1 cellular context compared by ENCODE assay signal in genomic region chr5:111932628-111933027, GRCh38.
TF ChIP-seq lines count a peak whose summit lies in the region.

No MANE protein-coding gene starts in this region.

TF ChIP-seq in IMR-90, 13 proteins besides CTCF, POLR2A, EP300 and RAD21 (continued from another document):
- TF ChIP-seq CHD1 (IDR thresholded peaks at IDR 0.05; ENCODE audit: low read depth, low read length) (no peak), MXI1 (IDR thresholded peaks at IDR 0.05; ENCODE audit: borderline replicate concordance, low read depth, low read length) (no peak), CEBPB (IDR thresholded peaks at IDR 0.05; ENCODE audit: low read depth, low read length) (no peak), FOS (IDR thresholded peaks at IDR 0.05; ENCODE audit: low read depth, low read length) (no peak), MAFK (IDR thresholded peaks at IDR 0.05; ENCODE audit: low read depth, low read length) (no peak), NFE2L2 (IDR thresholded peaks at IDR 0.05; ENCODE audit: low read depth, low read length) (no peak), SMC3 (IDR thresholded peaks at IDR 0.05; ENCODE audit: low read depth, low read length) (no peak), RFX5 (IDR thresholded peaks at IDR 0.05; ENCODE audit: low read depth, low read length) (no peak), BHLHE40 (IDR thresholded peaks at IDR 0.05; ENCODE audit: low read depth, low read length) (no peak)
- TF ChIP-seq, protein P1, sequence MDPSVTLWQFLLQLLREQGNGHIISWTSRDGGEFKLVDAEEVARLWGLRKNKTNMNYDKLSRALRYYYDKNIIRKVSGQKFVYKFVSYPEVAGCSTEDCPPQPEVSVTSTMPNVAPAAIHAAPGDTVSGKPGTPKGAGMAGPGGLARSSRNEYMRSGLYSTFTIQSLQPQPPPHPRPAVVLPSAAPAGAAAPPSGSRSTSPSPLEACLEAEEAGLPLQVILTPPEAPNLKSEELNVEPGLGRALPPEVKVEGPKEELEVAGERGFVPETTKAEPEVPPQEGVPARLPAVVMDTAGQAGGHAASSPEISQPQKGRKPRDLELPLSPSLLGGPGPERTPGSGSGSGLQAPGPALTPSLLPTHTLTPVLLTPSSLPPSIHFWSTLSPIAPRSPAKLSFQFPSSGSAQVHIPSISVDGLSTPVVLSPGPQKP (IDR thresholded peaks at IDR 0.05; ENCODE audit: borderline replicate concordance, low read depth, low read length), result no peak
